In the genomic region with DNA sequence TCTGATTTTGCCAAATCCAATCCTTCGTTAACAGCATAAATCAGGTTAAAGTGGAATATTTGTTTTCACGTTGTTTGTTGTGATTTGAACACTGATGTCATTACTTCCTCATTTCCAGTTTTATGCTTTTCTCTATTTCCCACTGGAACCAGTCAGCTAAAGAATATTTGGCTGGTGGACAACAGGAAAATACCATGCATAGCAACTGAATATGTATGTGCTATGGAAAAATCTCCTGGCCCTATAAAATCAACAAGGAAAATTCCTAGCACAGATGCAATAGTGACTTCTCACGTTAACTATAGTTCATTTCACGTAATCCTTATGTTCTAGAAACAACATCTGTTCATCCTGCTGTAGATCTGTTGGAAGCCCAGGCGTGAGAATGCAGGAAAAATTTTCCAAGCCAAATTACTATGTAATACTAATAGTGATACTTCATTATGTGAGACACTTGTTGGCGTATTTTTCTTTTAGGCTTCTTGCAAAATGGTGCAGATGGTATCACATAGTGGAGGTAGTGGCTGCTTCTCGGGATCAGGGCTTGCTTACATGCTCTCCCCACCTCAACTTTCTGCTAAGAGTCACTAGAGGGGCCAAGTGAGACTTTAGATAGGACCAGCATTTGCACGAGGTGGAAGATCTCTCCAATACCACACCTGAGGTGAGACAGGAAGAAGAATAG, we compare ENCODE assay signal across 16 cellular contexts.
DNase-seq lines count a peak whose midpoint lies in the region; FAIRE-seq and TF ChIP-seq lines count a peak whose summit lies in the region.
"Had no signal": no experiment of that assay in that cellular context is flagged by ENCODE, and none has a peak within 500 bp of the region (broad histone marks: within the 10 kb centered on the region; RNA-seq: fewer than 3 reads in every experiment).

No MANE protein-coding gene starts in this region.

- H3K4me3 Mint-ChIP-seq in Calu3 (ENCODE audit: low read depth, unreplicated experiment) = no peak overlapping the region
- H3K4me3 Mint-ChIP-seq: brain; CD14-positive monocyte; IgD-negative memory B cell; T-helper 1 cell treated with Interleukin-12 subunit alpha and Interleukin-12 subunit beta and Interleukin-4 antibody, amounts not matched to agents 30 μg/mL and 1 μg/mL, for 36 hours had no signal

- H3K36me3 Mint-ChIP-seq in Calu3 (ENCODE audit: insufficient read depth, unreplicated experiment) = peaks cover 35% of the 10 kb centered on the region
- H3K36me3 Mint-ChIP-seq: brain, CD14-positive monocyte, IgD-negative memory B cell had no signal

- intact Hi-C loops in Calu3 (cut with micrococcal nuclease; ENCODE audit: unreplicated experiment) = no loop called here

- TF ChIP-seq CTCF in Calu3 (IDR thresholded peaks at IDR 0.05; ENCODE audit: unreplicated experiment) = no peak

- no TSS peak for BruUV-seq in Calu3 (replicated peaks; lab: Mats Ljungman, UMichigan)

- CTCF ChIA-PET in Calu3 (lab: Charles Lee) = no interaction called here

- peak overlapping the region; percentile 27 for H3K27ac Mint-ChIP-seq in Calu3 (ENCODE audit: unreplicated experiment)
- H3K27ac Mint-ChIP-seq: CD14-positive monocyte; IgD-negative memory B cell; T-helper 1 cell treated with Interleukin-12 subunit alpha and Interleukin-12 subunit beta and Interleukin-4 antibody, amounts not matched to agents 30 μg/mL and 1 μg/mL, for 36 hours had no signal

- H3K4me1 Mint-ChIP-seq in Calu3 (ENCODE audit: low read depth, unreplicated experiment) = peaks cover 77% of the 10 kb centered on the region

- peaks cover 6% of the 10 kb centered on the region for H3K9me3 Mint-ChIP-seq in Calu3 (ENCODE audit: low read depth, unreplicated experiment)
- H3K9me3 Mint-ChIP-seq: T-helper 1 cell treated with Interleukin-12 subunit alpha and Interleukin-12 subunit beta and Interleukin-4 antibody, amounts not matched to agents 30 μg/mL and 1 μg/mL, for 36 hours had no signal

- no peaks in the 10 kb centered on the region for H3K27me3 Mint-ChIP-seq in Calu3 (ENCODE audit: unreplicated experiment)
- H3K27me3 Mint-ChIP-seq: brain had no signal

- FAIRE-seq in RCC 7860 (lab: Jason Lieb, UNC) = no peak

- DNase-seq in Calu3 (no peak), NCI-H226 (peak; percentile 64), dermis blood vessel endothelial cell (peak; percentile 98), non-pigmented ciliary epithelial cell (ENCODE audit: low read depth) (peak; percentile 65), NCI-H2107 treated with DMSO at 0.1 percent for 48 hours (lab: John Stamatoyannopoulos, UW; ENCODE audit: unreplicated experiment) (no peak), RCC 7860 (ENCODE audit: low spot score) (no peak), NCI-H1092 (lab: John Stamatoyannopoulos, UW) (no peak)
- no peak for DNase-seq in activated CD4-positive, CD25-positive, alpha-beta regulatory T cell treated with anti-CD3 and anti-CD28 coated beads, Interleukin-2, amount 50 U/mL, for 72 hours
- DNase-seq: activated CD4-positive, alpha-beta T cell treated with anti-CD3 and anti-CD28 coated beads, Interleukin-2, amount 50 U/mL, for 1 hour; GF-D8; NCI-H2029; stimulated activated naive CD8-positive, alpha-beta T cell treated with anti-CD3 and anti-CD28 coated beads, Interleukin-15, Interleukin-2, amounts not matched to agents 100 U/mL and 50 U/mL, for 24 hours had no signal

Comparison
In these comparisons a context has a peak if more than half of its experiments do, and no peak if none do; other contexts are left out.
1. DNase-seq: peak in NCI-H226 (single experiment), dermis blood vessel endothelial cell (single experiment) and non-pigmented ciliary epithelial cell (single experiment); none in Calu3 (single experiment), NCI-H2107 treated with DMSO at 0.1 percent for 48 hours (single experiment), RCC 7860 (single experiment), activated CD4-positive, CD25-positive, alpha-beta regulatory T cell treated with anti-CD3 and anti-CD28 coated beads, Interleukin-2, amount 50 U/mL, for 72 hours (single experiment) and NCI-H1092 (single experiment).